In genomic region chr19:46954502-46955004, GRCh38 we compare ENCODE assay signal across 1 cellular context.
TF ChIP-seq lines count a peak whose summit lies in the region.

No MANE protein-coding gene starts in this region.

TF ChIP-seq in HepG2, 621 proteins besides CTCF, POLR2A, EP300 and RAD21 (continued from another document):
- TF ChIP-seq, protein P1, sequence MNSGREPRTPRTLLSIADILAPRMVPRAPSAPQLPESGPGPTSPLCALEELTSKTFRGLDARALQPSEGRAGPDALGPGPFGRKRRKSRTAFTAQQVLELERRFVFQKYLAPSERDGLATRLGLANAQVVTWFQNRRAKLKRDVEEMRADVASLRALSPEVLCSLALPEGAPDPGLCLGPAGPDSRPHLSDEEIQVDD (CRISPR knock-in tag; IDR thresholded peaks at IDR 0.05; ENCODE audit: borderline replicate concordance), result no peak
- TF ChIP-seq ZNF253 (CRISPR knock-in tag; IDR thresholded peaks at IDR 0.05; ENCODE audit: borderline replicate concordance) (no peak), ZFP62 (CRISPR knock-in tag; IDR thresholded peaks at IDR 0.05) (no peak), GATA4 (IDR thresholded peaks at IDR 0.05; ENCODE audit: borderline replicate concordance, low read depth) (peak; percentile 47; the same call in 1 of the 2 replicates), ZNF615 (CRISPR knock-in tag; IDR thresholded peaks at IDR 0.05; ENCODE audit: borderline replicate concordance) (no peak), ZNF3 (CRISPR knock-in tag; IDR thresholded peaks at IDR 0.05) (no peak; the same call in 1 of the 2 replicates), ZNF724P (CRISPR knock-in tag; IDR thresholded peaks at IDR 0.05; ENCODE audit: borderline replicate concordance) (no peak), ZBTB37 (CRISPR knock-in tag; IDR thresholded peaks at IDR 0.05) (no peak), ELF1 (CRISPR knock-in tag; IDR thresholded peaks at IDR 0.05) (0 out of 2 replicates have a peak, but pooled peaks have one; percentile 31), MAX (IDR thresholded peaks at IDR 0.05) (no peak; the same call in 1 of the 2 replicates), FOXP1 (IDR thresholded peaks at IDR 0.05) (0 out of 2 replicates have a peak, but pooled peaks have one; percentile 27), FOXP1 (CRISPR knock-in tag; IDR thresholded peaks at IDR 0.05) (peak; percentile 77), MIXL1 (CRISPR knock-in tag; IDR thresholded peaks at IDR 0.05) (no peak), HNRNPL (IDR thresholded peaks at IDR 0.05; ENCODE audit: low read depth, low read length) (0 out of 2 replicates have a peak, but pooled peaks have one; percentile 63), CCDC6 (CRISPR knock-in tag; IDR thresholded peaks at IDR 0.05) (peak; percentile 44; the same call in 1 of the 2 replicates), ATF2 (CRISPR knock-in tag; IDR thresholded peaks at IDR 0.05) (peak; percentile 44; the same call in 1 of the 2 replicates), ZNF552 (CRISPR knock-in tag; IDR thresholded peaks at IDR 0.05; ENCODE audit: borderline replicate concordance) (no peak), NFYC (CRISPR knock-in tag; IDR thresholded peaks at IDR 0.05) (no peak), ARID3A (IDR thresholded peaks at IDR 0.05; ENCODE audit: low read depth, low read length) (peak; percentile 58), RXRA (CRISPR knock-in tag; IDR thresholded peaks at IDR 0.05) (no peak), ZBTB7B (CRISPR knock-in tag; IDR thresholded peaks at IDR 0.05) (no peak; the same call in 1 of the 2 replicates), FOXP4 (CRISPR knock-in tag; IDR thresholded peaks at IDR 0.05) (peak; percentile 74), SOX6 (IDR thresholded peaks at IDR 0.05) (no peak), SOX6 (CRISPR knock-in tag; IDR thresholded peaks at IDR 0.05) (peak; percentile 95), MAFK (conservative IDR thresholded peaks at IDR 0.05 in 1 of 2, IDR thresholded peaks at IDR 0.05 in 1 of 2; ENCODE audit: low read length in 2 of 2) (no peak), TP53 (CRISPR knock-in tag; conservative IDR thresholded peaks at IDR 0.05) (no peak), ZNF550 (CRISPR knock-in tag; IDR thresholded peaks at IDR 0.05; ENCODE audit: borderline replicate concordance) (no peak), DMTF1 (CRISPR knock-in tag; IDR thresholded peaks at IDR 0.05) (no peak), ZHX1 (CRISPR knock-in tag; IDR thresholded peaks at IDR 0.05; ENCODE audit: low read depth) (no peak), XBP1 (CRISPR knock-in tag; IDR thresholded peaks at IDR 0.05) (no peak), HDAC2 (CRISPR knock-in tag; IDR thresholded peaks at IDR 0.05) (peak; percentile 41; the same call in 1 of the 2 replicates), CEBPG (CRISPR knock-in tag; IDR thresholded peaks at IDR 0.05) (peak; percentile 58), TBX3 (IDR thresholded peaks at IDR 0.05; ENCODE audit: borderline replicate concordance) (peak; percentile 41; the same call in 1 of the 2 replicates), FOSL1 (CRISPR knock-in tag; IDR thresholded peaks at IDR 0.05; ENCODE audit: borderline replicate concordance) (no peak), CENPT (CRISPR knock-in tag; IDR thresholded peaks at IDR 0.05; ENCODE audit: low read depth) (no peak), JUND (CRISPR knock-in tag; IDR thresholded peaks at IDR 0.05) (no peak), ZNF138 (CRISPR knock-in tag; IDR thresholded peaks at IDR 0.05; ENCODE audit: low read depth) (no peak), ZNF180 (CRISPR knock-in tag; IDR thresholded peaks at IDR 0.05; ENCODE audit: borderline replicate concordance, low read depth) (no peak)
- TF ChIP-seq, protein P2, sequence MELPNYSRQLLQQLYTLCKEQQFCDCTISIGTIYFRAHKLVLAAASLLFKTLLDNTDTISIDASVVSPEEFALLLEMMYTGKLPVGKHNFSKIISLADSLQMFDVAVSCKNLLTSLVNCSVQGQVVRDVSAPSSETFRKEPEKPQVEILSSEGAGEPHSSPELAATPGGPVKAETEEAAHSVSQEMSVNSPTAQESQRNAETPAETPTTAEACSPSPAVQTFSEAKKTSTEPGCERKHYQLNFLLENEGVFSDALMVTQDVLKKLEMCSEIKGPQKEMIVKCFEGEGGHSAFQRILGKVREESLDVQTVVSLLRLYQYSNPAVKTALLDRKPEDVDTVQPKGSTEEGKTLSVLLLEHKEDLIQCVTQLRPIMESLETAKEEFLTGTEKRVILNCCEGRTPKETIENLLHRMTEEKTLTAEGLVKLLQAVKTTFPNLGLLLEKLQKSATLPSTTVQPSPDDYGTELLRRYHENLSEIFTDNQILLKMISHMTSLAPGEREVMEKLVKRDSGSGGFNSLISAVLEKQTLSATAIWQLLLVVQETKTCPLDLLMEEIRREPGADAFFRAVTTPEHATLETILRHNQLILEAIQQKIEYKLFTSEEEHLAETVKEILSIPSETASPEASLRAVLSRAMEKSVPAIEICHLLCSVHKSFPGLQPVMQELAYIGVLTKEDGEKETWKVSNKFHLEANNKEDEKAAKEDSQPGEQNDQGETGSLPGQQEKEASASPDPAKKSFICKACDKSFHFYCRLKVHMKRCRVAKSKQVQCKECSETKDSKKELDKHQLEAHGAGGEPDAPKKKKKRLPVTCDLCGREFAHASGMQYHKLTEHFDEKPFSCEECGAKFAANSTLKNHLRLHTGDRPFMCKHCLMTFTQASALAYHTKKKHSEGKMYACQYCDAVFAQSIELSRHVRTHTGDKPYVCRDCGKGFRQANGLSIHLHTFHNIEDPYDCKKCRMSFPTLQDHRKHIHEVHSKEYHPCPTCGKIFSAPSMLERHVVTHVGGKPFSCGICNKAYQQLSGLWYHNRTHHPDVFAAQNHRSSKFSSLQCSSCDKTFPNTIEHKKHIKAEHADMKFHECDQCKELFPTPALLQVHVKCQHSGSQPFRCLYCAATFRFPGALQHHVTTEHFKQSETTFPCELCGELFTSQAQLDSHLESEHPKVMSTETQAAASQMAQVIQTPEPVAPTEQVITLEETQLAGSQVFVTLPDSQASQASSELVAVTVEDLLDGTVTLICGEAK (IDR thresholded peaks at IDR 0.05), result no peak
- TF ChIP-seq, protein P2 (CRISPR knock-in tag; IDR thresholded peaks at IDR 0.05), result no peak
